32 cellular contexts compared by ENCODE assay signal in the genomic region with DNA sequence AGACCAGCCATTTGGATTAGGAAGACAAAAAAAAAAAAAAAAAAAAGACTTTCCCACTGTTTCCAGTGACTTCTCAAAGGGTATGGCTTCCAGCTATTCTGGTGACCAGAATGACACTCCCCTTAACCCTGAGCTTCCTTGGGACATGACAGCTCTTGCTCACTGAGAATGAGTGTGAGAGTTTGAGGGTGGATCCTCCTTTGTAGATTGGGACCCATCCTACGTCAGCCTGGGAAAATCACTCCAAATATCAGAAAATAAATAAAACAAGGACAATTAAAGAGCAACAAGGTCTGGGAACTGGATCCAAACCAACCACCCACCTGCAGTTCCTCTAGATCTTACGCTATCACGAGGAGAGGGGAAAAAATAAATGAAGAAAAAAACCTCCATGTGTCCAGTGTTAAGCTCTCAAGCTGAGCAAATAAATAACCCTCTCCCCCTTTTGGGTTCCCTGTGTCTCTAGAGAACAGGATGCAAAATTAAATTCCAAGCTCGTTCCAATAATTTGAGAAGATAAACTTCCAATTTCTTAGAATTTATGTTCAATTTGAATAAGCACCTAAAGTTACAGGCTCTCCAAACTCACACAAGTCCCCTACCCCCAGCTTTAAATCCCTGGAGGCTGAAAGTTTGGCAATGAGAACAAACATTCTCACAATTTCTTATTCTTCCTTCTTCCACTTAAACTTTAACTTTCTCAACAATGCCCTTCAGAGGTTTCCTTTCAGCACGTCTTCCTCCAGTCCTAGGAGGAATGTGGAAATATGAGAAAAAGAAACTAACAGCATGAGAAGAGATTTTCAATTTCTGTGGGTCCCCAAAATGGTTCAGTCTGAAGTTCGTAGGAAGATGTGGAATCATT.
DNase-seq lines count a peak whose midpoint lies in the region; ATAC-seq and TF ChIP-seq lines count a peak whose summit lies in the region.
"Had no signal": no experiment of that assay in that cellular context is flagged by ENCODE, and none has a peak within 500 bp of the region (broad histone marks: within the 10 kb centered on the region; RNA-seq: fewer than 3 reads in every experiment).

No MANE protein-coding gene starts in this region.

- no peaks in the 10 kb centered on the region for H3K36me3 ChIP-seq in heart left ventricle
- H3K36me3 ChIP-seq in upper lobe of right lung, result no peaks in the 10 kb centered on the region
- no peaks in the 10 kb centered on the region for H3K36me3 ChIP-seq in CD8-positive, alpha-beta T cell (ENCODE audit: insufficient read depth, low read length)
- H3K36me3 ChIP-seq: cardiac muscle cell, esophagus muscularis mucosa, vagina had no signal

- no peak overlapping the region for H3K4me3 Mint-ChIP-seq in nephron
- no peak overlapping the region for H3K4me3 Mint-ChIP-seq in CD8-positive, alpha-beta T cell
- H3K4me3 Mint-ChIP-seq: activated CD4-positive, alpha-beta T cell treated with anti-CD3 and anti-CD28 coated beads, Interleukin-2, amount 10 ng/mL, durations not matched to agents 7 days and 5 days; activated naive CD8-positive, alpha-beta T cell treated with anti-CD3 and anti-CD28 coated beads for 36 hours; dendritic cell treated with granulocyte-macrophage colony-stimulating factor and Interleukin-4, amounts not matched to agents 40 ng/mL and 50 ng/mL, for 4 days; H9; WTC11 had no signal

- ATAC-seq in heart left ventricle (peak; percentile 36 to 79 (median 76)), upper lobe of right lung (peak; percentile 36), GM19395 (IDR thresholded peaks at IDR 0.05; ENCODE audit: unreplicated experiment) (no peak)
- ATAC-seq in CD8-positive, alpha-beta T cell, result no peak
- ATAC-seq: left colon, psoas muscle, WTC11 had no signal

- no peak overlapping the region for H3K4me3 ChIP-seq in heart left ventricle
- no peak overlapping the region for H3K4me3 ChIP-seq in upper lobe of right lung
- no peak overlapping the region for H3K4me3 ChIP-seq in CD8-positive, alpha-beta T cell (ENCODE audit: low read depth, low read length)
- H3K4me3 ChIP-seq: cardiac muscle cell, esophagus muscularis mucosa, psoas muscle, SK-N-MC, skin epidermis, vagina had no signal

- no peaks in the 10 kb centered on the region for H3K9me3 Mint-ChIP-seq in nephron
- no peaks in the 10 kb centered on the region for H3K9me3 Mint-ChIP-seq in CD8-positive, alpha-beta T cell
- H3K9me3 Mint-ChIP-seq: activated CD4-positive, alpha-beta T cell treated with anti-CD3 and anti-CD28 coated beads, Interleukin-2, amount 10 ng/mL, durations not matched to agents 7 days and 5 days; activated naive CD8-positive, alpha-beta T cell treated with anti-CD3 and anti-CD28 coated beads for 36 hours; dendritic cell treated with granulocyte-macrophage colony-stimulating factor and Interleukin-4, amounts not matched to agents 40 ng/mL and 50 ng/mL, for 4 days; H9; WTC11 had no signal

- H3K27ac ChIP-seq in caudate nucleus (ENCODE audit: low read depth, low read length) (peak overlapping the region; percentile 37), heart left ventricle (peak overlapping the region in 11 of 12 donors; percentile 24 to 78 (median 57)), upper lobe of right lung (no peak overlapping the region)
- H3K27ac ChIP-seq in CD8-positive, alpha-beta T cell (ENCODE audit: low read depth, low read length), result no peak overlapping the region
- H3K27ac ChIP-seq: cardiac muscle cell, esophagus muscularis mucosa, psoas muscle, SK-N-MC, skin epidermis, vagina had no signal

- no peaks in the 10 kb centered on the region for H3K27me3 ChIP-seq in heart left ventricle
- H3K27me3 ChIP-seq in upper lobe of right lung, result no peaks in the 10 kb centered on the region
- H3K27me3 ChIP-seq in CD8-positive, alpha-beta T cell (ENCODE audit: insufficient read depth, low read length), result no peaks in the 10 kb centered on the region
- H3K27me3 ChIP-seq: cardiac muscle cell, esophagus muscularis mucosa, vagina had no signal

- TF ChIP-seq CTCF in heart left ventricle (IDR thresholded peaks at IDR 0.05) (no peak), nephron (IDR thresholded peaks at IDR 0.05; ENCODE audit: unreplicated experiment in 3 of 3) (no peak), upper lobe of right lung (IDR thresholded peaks at IDR 0.05) (no peak)
- no peak for TF ChIP-seq CTCF in CD8-positive, alpha-beta T cell (IDR thresholded peaks at IDR 0.05)

- CTCF ChIA-PET in CD8-positive, alpha-beta T cell (lab: Charles Lee), result no interaction called here

- DNase-seq in caudate nucleus (lab: John Stamatoyannopoulos, UW) (no peak), heart left ventricle (peak in 3 of 5 donors; percentile 34 to 63 (median 36)), upper lobe of right lung (no peak), NCI-H748 (lab: John Stamatoyannopoulos, UW; ENCODE audit: unreplicated experiment) (no peak)
- no peak for DNase-seq in CD8-positive, alpha-beta T cell
- DNase-seq: activated CD4-positive, alpha-beta T cell treated with anti-CD3 and anti-CD28 coated beads, Interleukin-2, amount 10 ng/mL, durations not matched to agents 7 days and 5 days; activated effector memory CD4-positive, alpha-beta T cell treated with anti-CD3 and anti-CD28 coated beads, Interleukin-2, amount 50 U/mL, for 16 hours; activated naive CD8-positive, alpha-beta T cell treated with anti-CD3 and anti-CD28 coated beads for 36 hours; activated T-cell treated with anti-CD3 and anti-CD28 coated beads, Interleukin-2, amount 50 U/mL, for 1 hour; aorta; DMS153; H9; hippocampal formation; Karpas-422; left colon; NCI-H1417; NCI-H2029 treated with DMSO at 0.1 percent for 48 hours; NCI-H2227 treated with DMSO at 0.1 percent for 48 hours; NCI-H526; NK-92 treated with Interleukin-12 subunit alpha and Interleukin-12 subunit beta, amount 100 ng/mL, for 24 hours; psoas muscle; stimulated activated naive CD4-positive, alpha-beta T cell; T-helper 1 cell had no signal

- no peaks in the 10 kb centered on the region for H3K27me3 Mint-ChIP-seq in nephron (ENCODE audit: low read depth)
- peaks cover 5% of the 10 kb centered on the region for H3K27me3 Mint-ChIP-seq in CD8-positive, alpha-beta T cell (ENCODE audit: low read depth)
- H3K27me3 Mint-ChIP-seq: activated CD4-positive, alpha-beta T cell treated with anti-CD3 and anti-CD28 coated beads, Interleukin-2, amount 10 ng/mL, durations not matched to agents 7 days and 5 days; dendritic cell treated with granulocyte-macrophage colony-stimulating factor and Interleukin-4, amounts not matched to agents 40 ng/mL and 50 ng/mL, for 4 days had no signal

- H3K9me3 ChIP-seq in heart left ventricle, result no peaks in the 10 kb centered on the region
- H3K9me3 ChIP-seq in upper lobe of right lung, result no peaks in the 10 kb centered on the region
- no peaks in the 10 kb centered on the region for H3K9me3 ChIP-seq in CD8-positive, alpha-beta T cell (ENCODE audit: low read length)
- H3K9me3 ChIP-seq: esophagus muscularis mucosa, psoas muscle, vagina had no signal

- POLR2A ChIA-PET in CD8-positive, alpha-beta T cell (lab: Charles Lee), result no interaction called here

- peaks cover 4% of the 10 kb centered on the region for H3K4me1 Mint-ChIP-seq in nephron
- no peaks in the 10 kb centered on the region for H3K4me1 Mint-ChIP-seq in CD8-positive, alpha-beta T cell (ENCODE audit: low read depth)
- H3K4me1 Mint-ChIP-seq: activated CD4-positive, alpha-beta T cell treated with anti-CD3 and anti-CD28 coated beads, Interleukin-2, amount 10 ng/mL, durations not matched to agents 7 days and 5 days; activated naive CD8-positive, alpha-beta T cell treated with anti-CD3 and anti-CD28 coated beads for 36 hours; WTC11 had no signal

- H3K4me1 ChIP-seq in heart left ventricle (peaks cover 0 to 55% (median 23%) of the 10 kb centered on the region in 12 donors), upper lobe of right lung (peaks cover 7% of the 10 kb centered on the region)
- no peaks in the 10 kb centered on the region for H3K4me1 ChIP-seq in CD8-positive, alpha-beta T cell (ENCODE audit: insufficient read depth, low read length)

- WGBS in heart left ventricle, 4 donors, result 52 to 66% (median 60%) methylated on average over 6 of the region's 6 CpGs

- H3K27ac Mint-ChIP-seq in nephron, result peak overlapping the region in 2 of 3 experiments; percentile 4 to 11
- no peak overlapping the region for H3K27ac Mint-ChIP-seq in CD8-positive, alpha-beta T cell
- H3K27ac Mint-ChIP-seq: activated CD4-positive, alpha-beta T cell treated with anti-CD3 and anti-CD28 coated beads, Interleukin-2, amount 10 ng/mL, durations not matched to agents 7 days and 5 days; activated naive CD8-positive, alpha-beta T cell treated with anti-CD3 and anti-CD28 coated beads for 36 hours; dendritic cell treated with granulocyte-macrophage colony-stimulating factor and Interleukin-4, amounts not matched to agents 40 ng/mL and 50 ng/mL, for 4 days; H9; WTC11 had no signal

- intact Hi-C loops in heart left ventricle (cut with DNase I), result no loop called here
- intact Hi-C loops in upper lobe of right lung (cut with DNase I), result no loop called here
- intact Hi-C loops in CD8-positive, alpha-beta T cell (cut with DNase I, micrococcal nuclease), result no loop called here

- TF ChIP-seq POLR2A in heart left ventricle (IDR thresholded peaks at IDR 0.05), result no peak

- no peaks in the 10 kb centered on the region for H3K36me3 Mint-ChIP-seq in nephron (ENCODE audit: low read depth)
- H3K36me3 Mint-ChIP-seq in CD8-positive, alpha-beta T cell, result no peaks in the 10 kb centered on the region
- H3K36me3 Mint-ChIP-seq: activated naive CD8-positive, alpha-beta T cell treated with anti-CD3 and anti-CD28 coated beads for 36 hours; WTC11 had no signal

Comparison
In these comparisons a context has a peak if more than half of its experiments do, and no peak if none do; other contexts are left out.
1. DNase-seq: peak in heart left ventricle (3 of 5); none in caudate nucleus (0 of 61), upper lobe of right lung (single experiment), NCI-H748 (single experiment) and CD8-positive, alpha-beta T cell (0 of 7).
2. H3K27ac ChIP-seq: peak in caudate nucleus (single experiment) and heart left ventricle (11 of 12); none in upper lobe of right lung (single experiment) and CD8-positive, alpha-beta T cell (single experiment).
3. ATAC-seq: peak in heart left ventricle (4 of 4) and upper lobe of right lung (single experiment); none in CD8-positive, alpha-beta T cell (single experiment) and GM19395 (single experiment).